26 cellular contexts compared by ENCODE assay signal in genomic region chr1:202706851-202707250, GRCh38. TPM values are rescaled to one million over a fixed set of nuclear protein-coding genes. Genes with fewer than 3 reads are reported as not detected.
DNase-seq lines count a peak whose midpoint lies in the region; ATAC-seq and TF ChIP-seq lines count a peak whose summit lies in the region.
"Had no signal": no experiment of that assay in that cellular context is flagged by ENCODE, and none has a peak within 500 bp of the region (broad histone marks: within the 10 kb centered on the region; RNA-seq: fewer than 3 reads in every experiment).

No MANE protein-coding gene starts in this region.

- no peak overlapping the region for H2AFZ ChIP-seq in osteoblast (ENCODE audit: low read length)

- H3K4me3 ChIP-seq in H7 (ENCODE audit: insufficient read depth, low read depth, low read length) (no peak overlapping the region), osteoblast (ENCODE audit: insufficient read depth, low read length) (no peak overlapping the region)
- H3K4me3 ChIP-seq: A549; BLaER1 treated with 17β-estradiol and CSF1 and Interleukin-3, amounts not matched to agents 10 nM and 100 nM; GM12878 had no signal

- H4K20me1 ChIP-seq in osteoblast (ENCODE audit: insufficient read depth, low read length), result no peaks in the 10 kb centered on the region

- H3K79me2 ChIP-seq in osteoblast (ENCODE audit: insufficient read depth, low read length), result no peaks in the 10 kb centered on the region

- no peak for TF ChIP-seq CTCF in osteoblast (IDR thresholded peaks at IDR 0.05; ENCODE audit: extremely low read depth, low read depth, low read length)

- no peaks in the 10 kb centered on the region for H3K9me3 ChIP-seq in osteoblast (ENCODE audit: low read depth, low read length)
- H3K9me3 ChIP-seq: A549; BLaER1 treated with 17β-estradiol and CSF1 and Interleukin-3, amounts not matched to agents 10 nM and 100 nM; Caco-2 had no signal

- peaks cover 31% of the 10 kb centered on the region for H3K27me3 ChIP-seq in H7 (ENCODE audit: control insufficient read depth, insufficient read depth, low read length)
- H3K27me3 ChIP-seq in osteoblast (ENCODE audit: insufficient read depth, low read length), result peaks cover 94% of the 10 kb centered on the region

- no peak overlapping the region for H3K4me2 ChIP-seq in osteoblast (ENCODE audit: insufficient read depth, low read length)
- H3K4me2 ChIP-seq: A549; BLaER1 treated with 17β-estradiol and CSF1 and Interleukin-3, amounts not matched to agents 10 nM and 100 nM had no signal

- no peak for ATAC-seq in HG02623 (IDR thresholded peaks at IDR 0.05; ENCODE audit: unreplicated experiment)
- ATAC-seq in HG02840 (IDR thresholded peaks at IDR 0.05; ENCODE audit: low FRiP score, unreplicated experiment), result no peak
- ATAC-seq: A549; CD8-positive, alpha-beta T cell; GM12878 had no signal

- no peak overlapping the region for H3K27ac ChIP-seq in osteoblast (ENCODE audit: low read depth, low read length)
- H3K27ac ChIP-seq: 22Rv1; A549; BLaER1 treated with 17β-estradiol and CSF1 and Interleukin-3, amounts not matched to agents 10 nM and 100 nM; C4-2B had no signal

- H3K36me3 ChIP-seq in H7 (replicated peaks; ENCODE audit: control insufficient read depth, insufficient read depth, low read length), result no peaks in the 10 kb centered on the region
- no peaks in the 10 kb centered on the region for H3K36me3 ChIP-seq in osteoblast (ENCODE audit: insufficient read depth, low read length)
- H3K36me3 ChIP-seq: BLaER1 treated with 17β-estradiol and CSF1 and Interleukin-3, amounts not matched to agents 10 nM and 100 nM had no signal

- H3K4me1 ChIP-seq in osteoblast (ENCODE audit: insufficient read depth, low read length), result no peaks in the 10 kb centered on the region

- DNase-seq in H7 (peak; percentile 2), mesenteric fat pad (ENCODE audit: low spot score) (peak; percentile 12), osteoblast (ENCODE audit: insufficient read length, low spot score, missing footprints) (peak; percentile 88), NCI-H2196 treated with DMSO at 0.1 percent for 48 hours (lab: John Stamatoyannopoulos, UW; ENCODE audit: unreplicated experiment) (no peak)
- DNase-seq: AML-193; Caco-2; Calu3; CD4-positive, alpha-beta T cell; CD8-positive, alpha-beta T cell; DMS153; DMS53; DMS79; DND-41; EL; GDM1 had no signal

RNA-seq across cellular contexts. Expression of gene SYT2, which starts 3.4 kb away (rescaled TPM):
- 2.8 and 3.6 TPM in 2 replicates for total RNA-seq in H7 (2014; rRNA removed; shearing (Covaris generic))
- total RNA-seq in mesenteric fat pad (not detected), osteoblast (under 0.01 TPM in 1 of 2 replicates, not detected in the other)
- total RNA-seq: A172; B cell; Calu3; CD4-positive, alpha-beta T cell; CD8-positive, alpha-beta T cell; Daoy; G401; GM12878 had no signal
